In the genomic region with DNA sequence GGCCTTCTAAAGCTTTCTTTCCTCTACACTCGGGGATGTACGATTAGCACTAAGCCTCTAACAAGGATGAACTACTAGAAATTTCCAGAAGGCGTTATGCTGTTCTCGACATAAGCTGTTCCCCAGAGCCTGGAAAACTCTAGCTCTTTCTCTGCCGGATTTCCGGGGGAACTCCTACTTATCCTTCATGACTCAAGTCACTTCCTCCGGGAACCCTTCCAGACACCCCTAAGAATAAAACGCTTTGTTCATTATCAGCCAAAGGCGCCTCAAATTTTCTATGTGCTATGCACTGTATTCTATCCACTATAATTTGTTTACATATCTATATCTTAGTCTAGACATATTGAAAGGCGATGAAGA, we compare ENCODE assay signal across 8 cellular contexts. TPM values are rescaled to one million over a fixed set of nuclear protein-coding genes. Genes with fewer than 3 reads are reported as not detected.
A peak's percentile ranks its signal among the peaks of the same experiment; 100 is the strongest.
DNase-seq lines count a peak whose midpoint lies in the region; ATAC-seq and TF ChIP-seq lines count a peak whose summit lies in the region.

No MANE protein-coding gene starts in this region.

- ATAC-seq in GM21390 (IDR thresholded peaks at IDR 0.05; ENCODE audit: unreplicated experiment): no peak
- ATAC-seq in HG02642 (IDR thresholded peaks at IDR 0.05; ENCODE audit: poor library complexity, unreplicated experiment): no peak

- H3K9me3 Mint-ChIP-seq in T-helper 2 cell treated with Interferon-gamma antibody and Interleukin-4, amounts not matched to agents 5 μg/mL and 100 μg/mL, for 36 hours: no peaks in the 10 kb centered on the region

- no peak for DNase-seq in T-helper 2 cell treated with Interferon-gamma antibody and Interleukin-4, amounts not matched to agents 5 μg/mL and 100 μg/mL, for 36 hours (ENCODE audit: low spot score)
- DNase-seq in T-helper 2 cell (no peak), RKO (ENCODE audit: low spot score) (peak; percentile 96), cerebellar cortex (ENCODE audit: low spot score) (peak; percentile 76), kidney epithelial cell (ENCODE audit: low read depth) (peak; percentile 35)
- DNase-seq in stimulated activated CD8-positive, alpha-beta memory T cell treated with anti-CD3 and anti-CD28 coated beads, Interleukin-12 subunit alpha, Interleukin-12 subunit beta, amount 100 ng/mL, for 4 hours (ENCODE audit: low read depth): peak; percentile 12

- peaks cover 45% of the 10 kb centered on the region for H3K4me1 Mint-ChIP-seq in T-helper 2 cell treated with Interferon-gamma antibody and Interleukin-4, amounts not matched to agents 5 μg/mL and 100 μg/mL, for 36 hours (ENCODE audit: low read depth)

- no peaks in the 10 kb centered on the region for H3K27me3 ChIP-seq in kidney epithelial cell (ENCODE audit: control insufficient read depth, insufficient read depth, low read length)

- no peaks in the 10 kb centered on the region for H3K27me3 Mint-ChIP-seq in T-helper 2 cell treated with Interferon-gamma antibody and Interleukin-4, amounts not matched to agents 5 μg/mL and 100 μg/mL, for 36 hours (ENCODE audit: low read depth)

- no peaks in the 10 kb centered on the region for H3K36me3 ChIP-seq in kidney epithelial cell (ENCODE audit: control insufficient read depth, insufficient read depth, low read length)

- peak overlapping the region; percentile 90 for H3K4me3 Mint-ChIP-seq in T-helper 2 cell treated with Interferon-gamma antibody and Interleukin-4, amounts not matched to agents 5 μg/mL and 100 μg/mL, for 36 hours

- peaks cover 8% of the 10 kb centered on the region for H3K36me3 Mint-ChIP-seq in T-helper 2 cell treated with Interferon-gamma antibody and Interleukin-4, amounts not matched to agents 5 μg/mL and 100 μg/mL, for 36 hours (ENCODE audit: low read depth)

- TF ChIP-seq CTCF in kidney epithelial cell (IDR thresholded peaks at IDR 0.05; ENCODE audit: insufficient read depth, low read length, poor library complexity, severe bottlenecking): no peak

- peak overlapping the region; percentile 82 for H3K4me3 ChIP-seq in kidney epithelial cell (ENCODE audit: low read depth, low read length)

- H3K27ac Mint-ChIP-seq in T-helper 2 cell treated with Interferon-gamma antibody and Interleukin-4, amounts not matched to agents 5 μg/mL and 100 μg/mL, for 36 hours: peak overlapping the region; percentile 92

RNA-seq across cellular contexts. Expression of a gene that starts 0.5 kb away (rescaled TPM):
- total RNA-seq in kidney epithelial cell: 71.5 and 89.5 TPM in 2 replicates

RNA-seq across cellular contexts. Expression of a gene that starts 4.0 kb away (rescaled TPM):
- 30.9 and 32.5 TPM in 2 replicates for total RNA-seq in kidney epithelial cell

RNA-seq across cellular contexts. Expression of a gene that starts 53.6 kb away (rescaled TPM):
- total RNA-seq in kidney epithelial cell: 18.2 and 24.2 TPM in 2 replicates

RNA-seq across cellular contexts. Expression of a gene that starts 53.7 kb away (rescaled TPM):
- total RNA-seq in kidney epithelial cell: 31.1 and 35.3 TPM in 2 replicates

Comparison
In these comparisons a context has a peak if more than half of its experiments do, and no peak if none do; other contexts are left out.
1. DNase-seq: peak in RKO (single experiment), cerebellar cortex (single experiment), kidney epithelial cell (single experiment) and stimulated activated CD8-positive, alpha-beta memory T cell treated with anti-CD3 and anti-CD28 coated beads, Interleukin-12 subunit alpha, Interleukin-12 subunit beta, amount 100 ng/mL, for 4 hours (single experiment); none in T-helper 2 cell treated with Interferon-gamma antibody and Interleukin-4, amounts not matched to agents 5 μg/mL and 100 μg/mL, for 36 hours (single experiment) and T-helper 2 cell (0 of 5).